ENCODE assay signal across 2 cellular contexts in genomic region chr15:73751481-73751880, GRCh38.
TF ChIP-seq lines count a peak whose summit lies in the region.

No MANE protein-coding gene starts in this region.

TF ChIP-seq in SK-N-SH, 30 proteins besides CTCF, POLR2A, EP300 and RAD21 (continued from another document):
- TF ChIP-seq MXI1 (IDR thresholded peaks at IDR 0.05; ENCODE audit: low read depth, low read length) (no peak), FOXM1 (IDR thresholded peaks at IDR 0.05; ENCODE audit: low read depth) (no peak)
TF ChIP-seq in SK-N-SH: peak in this region for 0.

TF ChIP-seq in SK-N-SH treated with all-trans-retinoic acid at 6 μM for 48 hours, 23 proteins besides CTCF, POLR2A, EP300 and RAD21 (continued from another document):
- TF ChIP-seq CREB5 (CRISPR knock-in tag; IDR thresholded peaks at IDR 0.05; ENCODE audit: low read depth) (no peak), ZNF565 (CRISPR knock-in tag; conservative IDR thresholded peaks at IDR 0.05; ENCODE audit: low read depth) (no peak), BACH2 (CRISPR knock-in tag; IDR thresholded peaks at IDR 0.05; ENCODE audit: borderline replicate concordance) (no peak), CSRNP3 (CRISPR knock-in tag; IDR thresholded peaks at IDR 0.05) (no peak), PATZ1 (CRISPR knock-in tag; IDR thresholded peaks at IDR 0.05; ENCODE audit: borderline replicate concordance) (no peak), OSR1 (CRISPR knock-in tag; IDR thresholded peaks at IDR 0.05) (no peak), ARNTL (CRISPR knock-in tag; IDR thresholded peaks at IDR 0.05; ENCODE audit: borderline replicate concordance, low read depth) (no peak), SNAI2 (CRISPR knock-in tag; IDR thresholded peaks at IDR 0.05) (no peak), POU6F1 (CRISPR knock-in tag; IDR thresholded peaks at IDR 0.05; ENCODE audit: borderline replicate concordance, low read depth) (no peak), ZC3H10 (CRISPR knock-in tag; IDR thresholded peaks at IDR 0.05) (no peak)
